ENCODE assay signal across 8 cellular contexts in the genomic region with DNA sequence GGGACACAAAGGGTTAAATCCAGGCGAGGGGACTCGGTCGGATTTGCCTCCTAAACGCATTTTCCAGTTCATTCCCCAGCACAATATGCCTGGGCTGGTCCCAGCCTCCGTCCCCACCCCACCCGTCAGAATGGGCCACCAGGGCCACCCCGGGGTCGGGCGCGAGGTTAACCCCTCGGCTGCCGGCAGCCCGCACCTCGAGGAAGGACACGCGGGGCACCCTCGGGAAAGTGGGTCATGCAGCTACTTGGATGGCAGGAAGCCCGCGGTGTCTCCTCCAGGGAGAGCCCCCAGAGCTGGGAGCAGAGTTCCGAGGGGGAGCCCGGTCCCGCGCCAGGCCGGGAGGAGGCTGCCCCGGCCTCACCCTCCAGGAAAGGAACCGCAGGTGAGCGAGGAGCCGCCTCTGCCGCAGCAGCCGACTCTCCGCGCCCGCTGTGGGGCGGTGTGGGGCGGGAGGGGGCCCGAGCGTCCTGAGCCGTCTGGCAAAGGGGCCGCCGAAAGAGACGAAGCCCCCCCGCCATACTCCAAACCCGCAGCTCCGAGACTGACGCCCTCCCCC. TPM values are rescaled to one million over a fixed set of nuclear protein-coding genes. Genes with fewer than 3 reads are reported as not detected.
DNase-seq lines count a peak whose midpoint lies in the region; ATAC-seq and TF ChIP-seq lines count a peak whose summit lies in the region.

No MANE protein-coding gene starts in this region.

- CTCF ChIA-PET in A673 (lab: Charles Lee), result interaction anchor here (0.7 kb wide), 1 partner anchor 141 kb away, joined by 9 read pairs; no protein-coding TSS in a partner anchor

- H3K36me3 ChIP-seq in A673 (ENCODE audit: insufficient read depth, low read length, poor library complexity, severe bottlenecking), result no peaks in the 10 kb centered on the region
- no peaks in the 10 kb centered on the region for H3K36me3 ChIP-seq in SK-N-MC (ENCODE audit: insufficient read depth, low read length)
- no peaks in the 10 kb centered on the region for H3K36me3 ChIP-seq in endocrine pancreas (ENCODE audit: control insufficient read depth, insufficient read depth, low read length)
- no peaks in the 10 kb centered on the region for H3K36me3 ChIP-seq in muscle layer of colon (ENCODE audit: insufficient read depth, low read length)

- no peak for ATAC-seq in GM21786 (IDR thresholded peaks at IDR 0.05; ENCODE audit: unreplicated experiment)

- peaks cover 5% of the 10 kb centered on the region for H3K27me3 ChIP-seq in A673 (replicated peaks; ENCODE audit: insufficient read depth, low read depth, low read length, poor library complexity)
- no peaks in the 10 kb centered on the region for H3K27me3 ChIP-seq in endocrine pancreas (ENCODE audit: control insufficient read depth, insufficient read depth, low read length)
- no peaks in the 10 kb centered on the region for H3K27me3 ChIP-seq in muscle layer of colon (ENCODE audit: control insufficient read depth in 1 of 2, insufficient read depth in 2 of 2, low read length in 2 of 2)

- H3K27ac ChIP-seq in A673 (ENCODE audit: low read depth, low read length, poor library complexity, severe bottlenecking) (no peak overlapping the region), SK-N-MC (no peak overlapping the region), muscle layer of colon (ENCODE audit: low read depth, low read length) (no peak overlapping the region)

- H3K4me1 ChIP-seq in A673 (ENCODE audit: insufficient read depth, low read length, poor library complexity, severe bottlenecking), result peaks cover 26% of the 10 kb centered on the region
- H3K4me1 ChIP-seq in endocrine pancreas (ENCODE audit: control insufficient read depth, insufficient read depth, low read length), result no peaks in the 10 kb centered on the region
- H3K4me1 ChIP-seq in muscle layer of colon (ENCODE audit: insufficient read depth, low read length), result peaks cover 20% of the 10 kb centered on the region

- TF ChIP-seq CTCF in A673 (conservative IDR thresholded peaks at IDR 0.05; ENCODE audit: low read depth, low read length), result peak; percentile 39; the same call in 1 of the 2 replicates
- TF ChIP-seq CTCF in GM12872 (IDR thresholded peaks at IDR 0.05; ENCODE audit: insufficient read depth, low read depth, low read length), result peak; percentile 41

- H3K9ac ChIP-seq in SK-N-MC (ENCODE audit: insufficient read length) (no peak overlapping the region), endocrine pancreas (ENCODE audit: control insufficient read depth, insufficient read depth, low read length) (peak overlapping the region; percentile 84), muscle layer of colon (ENCODE audit: low read length) (no peak overlapping the region)

- no peaks in the 10 kb centered on the region for H3K9me3 ChIP-seq in A673 (ENCODE audit: low read depth, low read length, poor library complexity, severe bottlenecking)
- no peaks in the 10 kb centered on the region for H3K9me3 ChIP-seq in SK-N-MC (ENCODE audit: low read depth, low read length)
- no peaks in the 10 kb centered on the region for H3K9me3 ChIP-seq in endocrine pancreas (ENCODE audit: control insufficient read depth, low read length)
- H3K9me3 ChIP-seq in muscle layer of colon (ENCODE audit: low read length), result no peaks in the 10 kb centered on the region

- peak overlapping the region; percentile 63 for H3K4me3 ChIP-seq in A673 (ENCODE audit: low read depth, low read length, poor library complexity, severe bottlenecking)
- peak overlapping the region; percentile 79 for H3K4me3 ChIP-seq in SK-N-MC
- peak overlapping the region; percentile 71 for H3K4me3 ChIP-seq in endocrine pancreas (ENCODE audit: control insufficient read depth, insufficient read depth, low read length)
- peak overlapping the region; percentile 72 to 77 for H3K4me3 ChIP-seq in muscle layer of colon (ENCODE audit: low read depth in 1 of 2, low read length in 2 of 2)

- BruUV-seq in A673 (replicated peaks; lab: Mats Ljungman, UMichigan), result no TSS peak

- peak; percentile 29 for DNase-seq in A673 (ENCODE audit: low spot score)
- no peak for DNase-seq in SK-N-MC (ENCODE audit: low read depth, low spot score)
- DNase-seq in NCI-H187 (lab: John Stamatoyannopoulos, UW), result no peak
- DNase-seq in SKM-1 treated with dmso at 0.1 percent for 144 hours (lab: John Stamatoyannopoulos, UW; ENCODE audit: unreplicated experiment), result no peak

- intact Hi-C loops in A673 (cut with micrococcal nuclease; ENCODE audit: unreplicated experiment), result loop anchor here (5.0 to 10.0 kb wide), 2 partner anchors 245 to 377 kb away; no protein-coding TSS in a partner anchor

- POLR2A ChIA-PET in A673 (lab: Charles Lee; ENCODE audit: low non-redundant PET), result no interaction called here

RNA-seq across cellular contexts. Expression of gene NECTIN1, which starts 1.4 kb away (rescaled TPM):
- 9.8 and 10.1 TPM in 2 replicates for total RNA-seq in A673 (2021)
